Comparison of ENCODE assay signal across 16 cellular contexts in the genomic region with DNA sequence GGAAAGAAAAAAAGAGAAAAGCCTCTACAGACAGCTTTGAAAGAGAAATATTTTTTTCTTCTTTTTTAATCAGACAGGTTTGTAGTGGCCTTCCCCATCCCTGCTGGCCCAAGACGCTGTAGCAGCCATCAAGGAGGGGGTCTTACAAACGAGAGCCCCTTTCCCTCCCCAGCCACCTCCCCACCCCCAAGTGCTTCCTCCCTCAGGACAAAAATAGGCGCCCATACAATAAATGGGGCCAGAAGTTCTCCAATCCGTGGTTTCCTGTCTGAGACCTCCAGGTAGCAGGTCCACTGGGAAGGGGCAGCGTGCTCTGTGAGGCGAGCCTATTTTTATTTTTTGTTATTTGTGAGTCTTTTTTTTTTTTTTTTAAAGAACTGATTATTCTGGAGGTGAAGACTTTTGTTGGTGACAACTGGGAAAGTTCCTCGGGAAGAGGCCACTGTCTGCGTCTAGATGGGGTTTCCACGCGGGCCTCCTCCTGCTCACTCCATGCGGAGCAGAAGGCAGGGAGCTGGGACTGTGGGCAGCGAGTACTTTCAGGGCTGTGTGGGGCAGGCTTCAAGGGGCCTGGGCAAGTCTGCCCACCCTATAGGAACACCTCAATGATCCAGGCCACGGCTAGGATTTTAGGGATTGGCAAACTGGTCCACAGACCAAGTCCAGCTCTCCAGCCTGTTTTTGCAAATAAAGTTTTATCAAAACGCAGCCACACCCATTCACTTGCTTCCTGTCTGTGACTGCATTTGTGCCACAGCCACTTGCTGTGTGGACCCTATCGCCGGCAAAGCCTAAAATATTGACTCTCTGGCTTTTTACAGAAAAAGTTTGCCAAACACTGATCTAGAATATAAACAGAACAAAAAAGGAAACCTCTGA.
"Had no signal": no experiment of that assay in that cellular context is flagged by ENCODE, and none has a peak within 500 bp of the region (broad histone marks: within the 10 kb centered on the region; RNA-seq: fewer than 3 reads in every experiment).

No MANE protein-coding gene starts in this region.

- H3K9me3 Mint-ChIP-seq: activated naive CD4-positive, alpha-beta T cell treated with anti-CD3 and anti-CD28 coated beads, Interleukin-2, amount 50 U/mL, for 72 hours; activated T-helper 2 cell treated with anti-CD3 and anti-CD28 coated beads, Interferon-gamma antibody, Interleukin-2, Interleukin-4, amounts not matched to agents 10 μg/mL and 5 μg/mL and 100 μg/mL, durations not matched to agents 14 hours and 24 hours and 36 hours; immature natural killer cell; stimulated activated naive CD8-positive, alpha-beta T cell treated with anti-CD3 and anti-CD28 coated beads, Interleukin-15, Interleukin-2, amounts not matched to agents 100 ng/mL and 50 ng/mL, for 24 hours; T-helper 2 cell treated with Interferon-gamma antibody and Interleukin-4, amounts not matched to agents 5 μg/mL and 100 μg/mL, for 36 hours had no signal

- H3K4me1 ChIP-seq: pancreas had no signal

- H3K4me3 ChIP-seq: body of pancreas, coronary artery, esophagus squamous epithelium, lung, pancreas, SJSA1, suprapubic skin, upper lobe of left lung had no signal

- H3K4me3 Mint-ChIP-seq: immature natural killer cell; stimulated activated naive CD8-positive, alpha-beta T cell treated with anti-CD3 and anti-CD28 coated beads, Interleukin-15, Interleukin-2, amounts not matched to agents 100 ng/mL and 50 ng/mL, for 24 hours; T-helper 2 cell treated with Interferon-gamma antibody and Interleukin-4, amounts not matched to agents 5 μg/mL and 100 μg/mL, for 36 hours had no signal

- H3K9me3 ChIP-seq: body of pancreas, esophagus squamous epithelium, pancreas, SJSA1, suprapubic skin, upper lobe of left lung had no signal

- H3K36me3 ChIP-seq: pancreas, suprapubic skin, upper lobe of left lung had no signal

- H3K27me3 ChIP-seq: body of pancreas, esophagus squamous epithelium, pancreas, SJSA1, suprapubic skin, upper lobe of left lung had no signal

- H3K36me3 Mint-ChIP-seq: activated naive CD4-positive, alpha-beta T cell treated with anti-CD3 and anti-CD28 coated beads, Interleukin-2, amount 50 U/mL, for 72 hours; immature natural killer cell had no signal

- DNase-seq: activated CD4-positive, CD25-positive, alpha-beta regulatory T cell treated with anti-CD3 and anti-CD28 coated beads, Interleukin-2, amount 50 U/mL, for 72 hours; activated T-cell treated with anti-CD3 and anti-CD28 coated beads for 4 hours; body of pancreas; central memory CD4-positive, alpha-beta T cell; esophagus squamous epithelium; immature natural killer cell; upper lobe of left lung had no signal

- H3K27me3 Mint-ChIP-seq: stimulated activated naive CD8-positive, alpha-beta T cell treated with anti-CD3 and anti-CD28 coated beads, Interleukin-15, Interleukin-2, amounts not matched to agents 100 ng/mL and 50 ng/mL, for 24 hours had no signal

- H3K27ac ChIP-seq: body of pancreas, pancreas, SJSA1, suprapubic skin had no signal

- H3K27ac Mint-ChIP-seq: activated naive CD4-positive, alpha-beta T cell treated with anti-CD3 and anti-CD28 coated beads, Interleukin-2, amount 50 U/mL, for 72 hours; activated T-helper 2 cell treated with anti-CD3 and anti-CD28 coated beads, Interferon-gamma antibody, Interleukin-2, Interleukin-4, amounts not matched to agents 10 μg/mL and 5 μg/mL and 100 μg/mL, durations not matched to agents 14 hours and 24 hours and 36 hours; stimulated activated naive CD8-positive, alpha-beta T cell treated with anti-CD3 and anti-CD28 coated beads, Interleukin-15, Interleukin-2, amounts not matched to agents 100 ng/mL and 50 ng/mL, for 24 hours; T-helper 2 cell treated with Interferon-gamma antibody and Interleukin-4, amounts not matched to agents 5 μg/mL and 100 μg/mL, for 36 hours had no signal

- ATAC-seq: activated naive CD4-positive, alpha-beta T cell treated with anti-CD3 and anti-CD28 coated beads, Interleukin-2, amount 50 U/mL, for 72 hours; body of pancreas; pancreas had no signal
